ENCODE assay signal across 10 cellular contexts in genomic region chr12:55720071-55720564, GRCh38. TPM values are rescaled to one million over a fixed set of nuclear protein-coding genes. Genes with fewer than 3 reads are reported as not detected.
DNase-seq lines count a peak whose midpoint lies in the region; ATAC-seq and TF ChIP-seq lines count a peak whose summit lies in the region.
"Had no signal": no experiment of that assay in that cellular context is flagged by ENCODE, and none has a peak within 500 bp of the region (broad histone marks: within the 10 kb centered on the region; RNA-seq: fewer than 3 reads in every experiment).

Gene RDH5 (plus strand): TSS chr12:55720393. CDS start chr12:55721185, 792 bp downstream.

- CTCF ChIA-PET in PC-9 (lab: Charles Lee) = interaction anchor here (0.7 to 2.1 kb wide), 4 partner anchors 18 to 727 kb away, joined by 4 to 13 read pairs (median 6); no protein-coding TSS in a partner anchor

- TF ChIP-seq CTCF in PC-9 (conservative IDR thresholded peaks at IDR 0.05) = no peak
- TF ChIP-seq CTCF in osteocyte (IDR thresholded peaks at IDR 0.05) = no peak

- H3K36me3 ChIP-seq in PC-9 (ENCODE audit: low read depth) = peaks cover 7% of the 10 kb centered on the region; the same call in 1 of the 2 replicates

- H3K27ac Mint-ChIP-seq in osteocyte (ENCODE audit: unreplicated experiment) = peak within 1 kb of the TSS; percentile 72

- intact Hi-C loops in PC-9 (cut with micrococcal nuclease; ENCODE audit: unreplicated experiment) = loop anchor here (10.0 kb wide), 1 partner anchor 725 kb away; no protein-coding TSS in a partner anchor

- peaks cover 10% of the 10 kb centered on the region; the same call in 1 of the 2 replicates for H4K20me1 ChIP-seq in PC-9 (ENCODE audit: insufficient read depth)

- no peaks in the 10 kb centered on the region for H3K9me3 ChIP-seq in PC-9 (ENCODE audit: insufficient read depth, low read depth)

- H3K27ac ChIP-seq in PC-9 = no peak within 1 kb of the TSS

- H3K4me3 ChIP-seq in PC-9 = no peak within 1 kb of the TSS
- H3K4me3 ChIP-seq: K562 had no signal

- no peaks in the 10 kb centered on the region for H3K9me2 ChIP-seq in PC-9 (ENCODE audit: insufficient read depth)

- peak within 1 kb of the TSS; percentile 34; the same call in 1 of the 2 replicates for H3K4me2 ChIP-seq in PC-9

- ATAC-seq in HG03135 (IDR thresholded peaks at IDR 0.05; ENCODE audit: unreplicated experiment) = no peak
- ATAC-seq: K562 had no signal

- H3K4me1 Mint-ChIP-seq in osteocyte (ENCODE audit: unreplicated experiment) = peaks cover 59% of the 10 kb centered on the region

- H2AFZ ChIP-seq in PC-9 = no peak within 1 kb of the TSS

- peaks cover 10% of the 10 kb centered on the region for H3K36me3 Mint-ChIP-seq in osteocyte (ENCODE audit: unreplicated experiment)

- H3F3A ChIP-seq in PC-9 (ENCODE audit: insufficient read depth, low read depth) = peaks cover 49% of the 10 kb centered on the region

- no TSS peak for BruUV-seq in PC-9 (replicated peaks; lab: Mats Ljungman, UMichigan)

- POLR2A ChIA-PET in PC-9 (lab: Charles Lee; ENCODE audit: unreplicated experiment) = no interaction called here

- no peaks in the 10 kb centered on the region for H3K27me3 Mint-ChIP-seq in osteocyte (ENCODE audit: unreplicated experiment)

- H3K27me3 ChIP-seq in PC-9 (ENCODE audit: insufficient read depth, low read depth) = no peaks in the 10 kb centered on the region

- no peaks in the 10 kb centered on the region for H3K9me3 Mint-ChIP-seq in osteocyte (ENCODE audit: unreplicated experiment)

- H3K79me2 ChIP-seq in PC-9 (ENCODE audit: low read depth) = peaks cover 5% of the 10 kb centered on the region; the same call in 1 of the 2 replicates

- H3K4me1 ChIP-seq in PC-9 (replicated peaks; ENCODE audit: insufficient read depth) = peaks cover 53% of the 10 kb centered on the region

- DNase-seq in AG20443 (ENCODE audit: low spot score) = peak; percentile 78
- no peak for DNase-seq in PC-9
- peak; percentile 93 for DNase-seq in fibroblast of the conjunctiva (ENCODE audit: low read depth)
- no peak for DNase-seq in osteocyte (ENCODE audit: extremely low spot score, unreplicated experiment)
- DNase-seq in KG1 (lab: John Stamatoyannopoulos, UW) = no peak
- no peak for DNase-seq in activated CD4-positive, CD25-positive, alpha-beta regulatory T cell (lab: John Stamatoyannopoulos, UW)
- no peak for DNase-seq in NCI-H1092 treated with DMSO at 0.1 percent for 48 hours (lab: John Stamatoyannopoulos, UW)
- DNase-seq: activated T-cell treated with anti-CD3 and anti-CD28 coated beads, Interleukin-2, amount 50 U/mL, for 1 hour had no signal

- H3K4me3 Mint-ChIP-seq in osteocyte (ENCODE audit: unreplicated experiment) = no peak within 1 kb of the TSS

RNA-seq across cellular contexts. Expression of gene RDH5, which starts in this region (rescaled TPM):
- total RNA-seq in PC-9 (2021) (8.1 and 12.6 TPM in 2 replicates), osteocyte (4.1 and 5.9 TPM in 2 replicates)

Comparison
In these comparisons a context has a peak if more than half of its experiments do, and no peak if none do; other contexts are left out.
1. DNase-seq: peak in AG20443 (single experiment) and fibroblast of the conjunctiva (single experiment); none in PC-9 (0 of 2), osteocyte (single experiment), KG1 (single experiment), activated CD4-positive, CD25-positive, alpha-beta regulatory T cell (0 of 4) and NCI-H1092 treated with DMSO at 0.1 percent for 48 hours (single experiment).